Comparison of ENCODE assay signal across 8 cellular contexts in the genomic region with DNA sequence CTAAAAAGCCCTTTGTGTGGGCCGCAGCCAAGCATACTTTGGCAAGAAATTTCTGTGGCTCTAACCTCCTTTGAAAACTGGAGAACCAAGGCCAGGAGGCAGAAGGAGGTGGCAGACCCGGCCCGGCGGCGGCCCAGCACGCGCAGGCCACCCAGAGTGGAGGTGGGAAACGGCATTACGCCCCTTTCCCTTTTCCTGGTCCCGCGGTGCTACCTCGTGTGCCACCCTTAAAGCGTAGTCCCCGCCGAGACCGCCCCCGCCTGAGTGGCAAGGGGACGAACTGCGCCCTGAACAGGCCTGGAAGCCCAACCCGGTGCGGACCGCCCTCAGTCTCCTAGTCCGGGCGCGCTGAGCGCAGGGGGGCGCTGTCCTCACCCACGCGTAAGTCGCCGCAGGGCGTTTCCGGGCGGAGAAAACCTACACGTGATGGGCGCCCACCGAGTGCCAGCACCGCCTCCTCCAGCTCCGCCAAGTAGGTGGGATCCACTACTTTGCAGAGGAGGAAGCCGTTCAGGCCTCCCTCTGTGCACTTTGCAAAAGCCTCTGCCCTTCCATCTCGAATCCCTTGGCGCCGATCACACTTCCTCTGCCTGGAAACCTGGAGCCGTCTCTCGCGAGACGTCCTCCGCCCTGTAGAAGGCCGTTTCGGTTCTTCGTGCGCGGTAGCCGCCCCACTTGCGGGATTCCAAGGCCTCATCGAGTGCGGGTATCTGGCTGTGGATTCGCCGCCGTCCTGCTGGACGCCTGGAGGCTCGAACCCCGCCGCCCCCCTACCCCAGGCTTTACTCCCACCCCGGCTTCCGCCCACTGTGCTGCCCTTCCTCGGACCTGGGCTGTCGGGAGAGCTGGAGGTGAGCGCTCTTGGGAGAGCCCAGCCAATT. TPM values are rescaled to one million over a fixed set of nuclear protein-coding genes. Genes with fewer than 3 reads are reported as not detected.
DNase-seq lines count a peak whose midpoint lies in the region; ATAC-seq and TF ChIP-seq lines count a peak whose summit lies in the region.

A gene with protein sequence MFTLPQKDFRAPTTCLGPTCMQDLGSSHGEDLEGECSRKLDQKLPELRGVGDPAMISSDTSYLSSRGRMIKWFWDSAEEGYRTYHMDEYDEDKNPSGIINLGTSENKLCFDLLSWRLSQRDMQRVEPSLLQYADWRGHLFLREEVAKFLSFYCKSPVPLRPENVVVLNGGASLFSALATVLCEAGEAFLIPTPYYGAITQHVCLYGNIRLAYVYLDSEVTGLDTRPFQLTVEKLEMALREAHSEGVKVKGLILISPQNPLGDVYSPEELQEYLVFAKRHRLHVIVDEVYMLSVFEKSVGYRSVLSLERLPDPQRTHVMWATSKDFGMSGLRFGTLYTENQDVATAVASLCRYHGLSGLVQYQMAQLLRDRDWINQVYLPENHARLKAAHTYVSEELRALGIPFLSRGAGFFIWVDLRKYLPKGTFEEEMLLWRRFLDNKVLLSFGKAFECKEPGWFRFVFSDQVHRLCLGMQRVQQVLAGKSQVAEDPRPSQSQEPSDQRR (plus strand): TSS at position 420 of the 881 bp plus-strand sequence. CDS start 1,358 bp downstream, outside the sequence.

- no peaks in the 10 kb centered on the region for H3K27me3 Mint-ChIP-seq in activated CD4-positive, alpha-beta memory T cell treated with anti-CD3 and anti-CD28 coated beads for 36 hours

- CTCF ChIA-PET in activated CD4-positive, alpha-beta memory T cell treated with anti-CD3 and anti-CD28 coated beads for 36 hours (lab: Charles Lee): interaction anchor here (0.6 to 2.0 kb wide), 6 partner anchors 8 to 176 kb away, joined by 3 to 21 read pairs (median 4); partner anchors contain the start of gene EXT2

- ATAC-seq in GM19035 (IDR thresholded peaks at IDR 0.05; ENCODE audit: unreplicated experiment): peak; percentile 94
- ATAC-seq in HG03280 (IDR thresholded peaks at IDR 0.05; ENCODE audit: unreplicated experiment): peak; percentile 97
- ATAC-seq in right lobe of liver: peak; percentile 96 to 99 (median 98)

- H3K9me3 Mint-ChIP-seq in activated CD4-positive, alpha-beta memory T cell treated with anti-CD3 and anti-CD28 coated beads for 36 hours: no peaks in the 10 kb centered on the region

- H3K4me1 ChIP-seq in right lobe of liver: peaks cover 0 to 3% (median 0%) of the 10 kb centered on the region in 4 donors

- WGBS in right lobe of liver (ENCODE audit: insufficient coverage, low coverage, low lambda C conversion rate, missing lambda C conversion rate): 3% methylated on average over 30 of the region's 69 CpGs

- intact Hi-C loops in activated CD4-positive, alpha-beta memory T cell treated with anti-CD3 and anti-CD28 coated beads for 36 hours (cut with micrococcal nuclease): loop anchor here (1.0 to 10.0 kb wide), 5 partner anchors 46 to 421 kb away; partner anchors contain the start of genes C11orf96 and HSD17B12
- intact Hi-C loops in right lobe of liver (cut with DNase I): no loop called here

- peak; percentile 73 for TF ChIP-seq POLR2A in right lobe of liver (IDR thresholded peaks at IDR 0.05)

- H3K27ac Mint-ChIP-seq in activated CD4-positive, alpha-beta memory T cell treated with anti-CD3 and anti-CD28 coated beads for 36 hours: peak within 1 kb of the TSS; percentile 86

- H3K36me3 Mint-ChIP-seq in activated CD4-positive, alpha-beta memory T cell treated with anti-CD3 and anti-CD28 coated beads for 36 hours: no peaks in the 10 kb centered on the region

- H3K27ac ChIP-seq in right lobe of liver: peak within 1 kb of the TSS; percentile 70 to 92 (median 71)

- peaks cover 24% of the 10 kb centered on the region for H3K4me1 Mint-ChIP-seq in activated CD4-positive, alpha-beta memory T cell treated with anti-CD3 and anti-CD28 coated beads for 36 hours (ENCODE audit: low read depth)

- POLR2A ChIA-PET in activated CD4-positive, alpha-beta memory T cell treated with anti-CD3 and anti-CD28 coated beads for 36 hours (lab: Charles Lee): interaction anchor here (0.6 to 1.5 kb wide), 2 partner anchors 21 to 29 kb away, joined by 3 read pairs; partner anchors contain the start of gene EXT2

- peak; percentile 70 for TF ChIP-seq CTCF in AG09319 (IDR thresholded peaks at IDR 0.05; ENCODE audit: low read depth, low read length)
- peak; percentile 82 to 94 (median 91) for TF ChIP-seq CTCF in right lobe of liver (IDR thresholded peaks at IDR 0.05)

- H3K36me3 ChIP-seq in right lobe of liver: no peaks in the 10 kb centered on the region

- H3K4me3 ChIP-seq in right lobe of liver: peak within 1 kb of the TSS; percentile 76 to 80 (median 77)

- H3K9me3 ChIP-seq in right lobe of liver: no peaks in the 10 kb centered on the region

- no peaks in the 10 kb centered on the region for H3K27me3 ChIP-seq in right lobe of liver

- DNase-seq in AG09319 (ENCODE audit: extremely low read depth, low read depth): peak; percentile 89
- peak; percentile 32 for DNase-seq in NCI-H510A (lab: John Stamatoyannopoulos, UW)
- DNase-seq in activated CD4-positive, alpha-beta memory T cell treated with anti-CD3 and anti-CD28 coated beads for 36 hours: peak; percentile 93
- peak; percentile 81 to 93 for DNase-seq in dermis microvascular lymphatic vessel endothelial cell (ENCODE audit: low read depth in 2 of 2)
- peak; percentile 96 to 97 (median 97) for DNase-seq in right lobe of liver
- peak; percentile 84 for DNase-seq in stimulated activated CD4-positive, alpha-beta T cell treated with anti-CD3 and anti-CD28 coated beads, Interleukin-4, amount 100 ng/mL, for 24 hours

- peak within 1 kb of the TSS; percentile 79 for H3K4me3 Mint-ChIP-seq in activated CD4-positive, alpha-beta memory T cell treated with anti-CD3 and anti-CD28 coated beads for 36 hours

RNA-seq across cellular contexts. Expression of the gene that starts here (rescaled TPM):
- 10 to 100 TPM; 13.7 to 17.5 TPM for total RNA-seq in activated CD4-positive, alpha-beta memory T cell treated with anti-CD3 and anti-CD28 coated beads for 36 hours
- total RNA-seq in dermis microvascular lymphatic vessel endothelial cell: 4.2 and 9.1 TPM in 2 replicates
- 10 to 100 TPM in 4 of 6 experiments, 1 to 10 TPM in 2; 7.3 to 32.2 (median 15.4) TPM for total RNA-seq in right lobe of liver

Comparison
In these comparisons a context has a peak if more than half of its experiments do, and no peak if none do; other contexts are left out.
1. Peak in every context shown above with its lines: DNase-seq, ATAC-seq, H3K4me3 ChIP-seq and H3K27ac ChIP-seq.
2. DNase-seq: peak in every context shown above with its lines; median percentile 97 in right lobe of liver; 93 in activated CD4-positive, alpha-beta memory T cell treated with anti-CD3 and anti-CD28 coated beads for 36 hours; 89 in AG09319; 87 in dermis microvascular lymphatic vessel endothelial cell; 84 in stimulated activated CD4-positive, alpha-beta T cell treated with anti-CD3 and anti-CD28 coated beads, Interleukin-4, amount 100 ng/mL, for 24 hours; 32 in NCI-H510A.